In genomic region chr2:186913870-186914269, GRCh38 we compare ENCODE assay signal across 12 cellular contexts.
DNase-seq lines count a peak whose midpoint lies in the region; ATAC-seq and TF ChIP-seq lines count a peak whose summit lies in the region.
"Had no signal": no experiment of that assay in that cellular context is flagged by ENCODE, and none has a peak within 500 bp of the region (broad histone marks: within the 10 kb centered on the region; RNA-seq: fewer than 3 reads in every experiment).

No MANE protein-coding gene starts in this region.

- H3K27me3 ChIP-seq in sigmoid colon, result no peaks in the 10 kb centered on the region

- no peak for TF ChIP-seq EP300 in sigmoid colon (IDR thresholded peaks at IDR 0.05)

- H3K9me3 ChIP-seq in sigmoid colon, result no peaks in the 10 kb centered on the region
- H3K9me3 ChIP-seq: SJSA1 had no signal

- no peak overlapping the region for H3K4me3 ChIP-seq in sigmoid colon
- H3K4me3 ChIP-seq: SJSA1 had no signal

- ATAC-seq in GM18858 (IDR thresholded peaks at IDR 0.05; ENCODE audit: unreplicated experiment) (peak; percentile 99), GM21529 (IDR thresholded peaks at IDR 0.05; ENCODE audit: unreplicated experiment) (peak; percentile 96), HG03175 (IDR thresholded peaks at IDR 0.05; ENCODE audit: unreplicated experiment) (peak; percentile 98)
- ATAC-seq: activated CD8-positive, alpha-beta memory T cell treated with anti-CD3 and anti-CD28 coated beads, Interleukin-2, amount 10 ng/mL, durations not matched to agents 7 days and 5 days had no signal

- H3K36me3 ChIP-seq in sigmoid colon, result no peaks in the 10 kb centered on the region
- H3K36me3 ChIP-seq: SJSA1 had no signal

- intact Hi-C loops in sigmoid colon (cut with DNase I), result no loop called here

- H3K27ac ChIP-seq in sigmoid colon, result no peak overlapping the region
- H3K27ac ChIP-seq: SJSA1 had no signal

- DNase-seq in SKM-1 (lab: John Stamatoyannopoulos, UW; ENCODE audit: unreplicated experiment) (peak; percentile 92), SW480 (ENCODE audit: low spot score) (no peak), RKO (ENCODE audit: low spot score) (no peak), NCI-H2227 treated with DMSO at 0.1 percent for 48 hours (lab: John Stamatoyannopoulos, UW) (no peak), sigmoid colon (no peak)
- DNase-seq: activated CD8-positive, alpha-beta memory T cell treated with anti-CD3 and anti-CD28 coated beads, Interleukin-2, amount 10 ng/mL, durations not matched to agents 7 days and 5 days; mammary epithelial cell; NCI-H1092 treated with DMSO at 0.1 percent for 48 hours had no signal

- WGBS in sigmoid colon, 2 donors, result 60 to 64% methylated on average over 5 of the region's 5 CpGs

- TF ChIP-seq POLR2A in sigmoid colon (IDR thresholded peaks at IDR 0.05), result no peak

- TF ChIP-seq CTCF in sigmoid colon (IDR thresholded peaks at IDR 0.05), result no peak

- H3K4me1 ChIP-seq in sigmoid colon, result peaks cover 0 to 13% (median 4%) of the 10 kb centered on the region in 4 donors
- H3K4me1 ChIP-seq: SJSA1 had no signal
